12 cellular contexts compared by ENCODE assay signal in the genomic region with DNA sequence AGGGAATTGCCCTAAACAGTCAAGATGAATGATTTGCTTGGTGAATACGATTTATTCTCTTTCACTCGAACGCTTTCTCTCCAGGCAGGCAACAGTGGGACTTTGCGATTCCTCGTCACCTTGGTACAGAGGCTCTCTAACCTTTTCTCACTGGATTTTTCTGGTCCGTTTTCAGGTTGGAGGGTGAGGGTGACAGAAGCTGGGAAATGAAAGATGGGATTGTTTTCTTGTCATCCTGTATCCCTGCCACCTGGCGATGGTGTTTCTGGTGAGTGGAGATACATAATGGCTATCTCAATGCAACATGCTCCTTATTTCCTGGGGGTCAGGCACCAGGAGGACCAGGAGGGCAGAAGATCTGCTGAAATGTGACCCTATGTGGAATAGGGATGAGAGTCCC.
A peak's percentile ranks its signal among the peaks of the same experiment; 100 is the strongest.
DNase-seq lines count a peak whose midpoint lies in the region; ATAC-seq and TF ChIP-seq lines count a peak whose summit lies in the region.
"Had no signal": no experiment of that assay in that cellular context is flagged by ENCODE, and none has a peak within 500 bp of the region (broad histone marks: within the 10 kb centered on the region; RNA-seq: fewer than 3 reads in every experiment).

No MANE protein-coding gene starts in this region.

- DNase-seq in activated CD4-positive, alpha-beta T cell treated with anti-CD3 and anti-CD28 coated beads, Interleukin-2, amount 10 ng/mL, durations not matched to agents 24 days and 14 days = no peak
- no peak for DNase-seq in activated CD4-positive, alpha-beta T cell treated with anti-CD3 and anti-CD28 coated beads, Interleukin-2, amount 50 U/mL, for 48 hours
- DNase-seq in central memory CD8-positive, alpha-beta T cell (ENCODE audit: low spot score in 2 of 2) = no peak
- no peak for DNase-seq in nephron progenitor cell
- no peak for DNase-seq in natural killer cell
- DNase-seq in mesothelial cell of epicardium (ENCODE audit: low spot score in 2 of 2, unreplicated experiment in 2 of 2) = no peak
- no peak for DNase-seq in NCI-H2081 (lab: John Stamatoyannopoulos, UW)
- DNase-seq: ACHN; BE2C; C1 segment of cervical spinal cord; CD4-positive, CD25-positive, alpha-beta regulatory T cell; H9 had no signal

- H3K4me3 Mint-ChIP-seq in activated CD4-positive, alpha-beta T cell treated with anti-CD3 and anti-CD28 coated beads, Interleukin-2, amount 10 ng/mL, durations not matched to agents 24 days and 14 days = no peak overlapping the region
- H3K4me3 Mint-ChIP-seq in central memory CD8-positive, alpha-beta T cell = no peak overlapping the region
- no peak overlapping the region for H3K4me3 Mint-ChIP-seq in nephron progenitor cell
- H3K4me3 Mint-ChIP-seq in natural killer cell = no peak overlapping the region
- H3K4me3 Mint-ChIP-seq in mesothelial cell of epicardium = no peak overlapping the region
- H3K4me3 Mint-ChIP-seq: CD4-positive, CD25-positive, alpha-beta regulatory T cell; H9 had no signal

- no peak for TF ChIP-seq CTCF in nephron progenitor cell (IDR thresholded peaks at IDR 0.05)
- TF ChIP-seq CTCF in natural killer cell (IDR thresholded peaks at IDR 0.05) = no peak
- no peak for TF ChIP-seq CTCF in mesothelial cell of epicardium (IDR thresholded peaks at IDR 0.05; ENCODE audit: unreplicated experiment)

- H3K27me3 Mint-ChIP-seq in activated CD4-positive, alpha-beta T cell treated with anti-CD3 and anti-CD28 coated beads, Interleukin-2, amount 10 ng/mL, durations not matched to agents 24 days and 14 days = peaks cover 13% of the 10 kb centered on the region
- H3K27me3 Mint-ChIP-seq in central memory CD8-positive, alpha-beta T cell = no peaks in the 10 kb centered on the region
- H3K27me3 Mint-ChIP-seq in nephron progenitor cell (ENCODE audit: low read depth, poor library complexity) (peaks cover 11% of the 10 kb centered on the region), natural killer cell (ENCODE audit: low read depth in 2 of 2) (peaks cover 0 to 11% of the 10 kb centered on the region in 2 donors), mesothelial cell of epicardium (ENCODE audit: low read depth) (no peaks in the 10 kb centered on the region)
- H3K27me3 Mint-ChIP-seq: CD4-positive, CD25-positive, alpha-beta regulatory T cell had no signal

- no peaks in the 10 kb centered on the region for H3K36me3 Mint-ChIP-seq in activated CD4-positive, alpha-beta T cell treated with anti-CD3 and anti-CD28 coated beads, Interleukin-2, amount 10 ng/mL, durations not matched to agents 24 days and 14 days (ENCODE audit: low read depth)
- peaks cover 2% of the 10 kb centered on the region for H3K36me3 Mint-ChIP-seq in central memory CD8-positive, alpha-beta T cell (ENCODE audit: insufficient read depth)
- no peaks in the 10 kb centered on the region for H3K36me3 Mint-ChIP-seq in nephron progenitor cell (ENCODE audit: low read depth)
- H3K36me3 Mint-ChIP-seq in natural killer cell = no peaks in the 10 kb centered on the region
- no peaks in the 10 kb centered on the region for H3K36me3 Mint-ChIP-seq in mesothelial cell of epicardium
- H3K36me3 Mint-ChIP-seq: CD4-positive, CD25-positive, alpha-beta regulatory T cell had no signal

- peaks cover 14% of the 10 kb centered on the region for H3K4me1 Mint-ChIP-seq in activated CD4-positive, alpha-beta T cell treated with anti-CD3 and anti-CD28 coated beads, Interleukin-2, amount 10 ng/mL, durations not matched to agents 24 days and 14 days
- H3K4me1 Mint-ChIP-seq in central memory CD8-positive, alpha-beta T cell = peaks cover 38% of the 10 kb centered on the region
- peaks cover 19% of the 10 kb centered on the region for H3K4me1 Mint-ChIP-seq in nephron progenitor cell
- peaks cover 21 to 26% of the 10 kb centered on the region in 2 donors for H3K4me1 Mint-ChIP-seq in natural killer cell
- H3K4me1 Mint-ChIP-seq in mesothelial cell of epicardium = peaks cover 1% of the 10 kb centered on the region

- H3K27ac Mint-ChIP-seq in activated CD4-positive, alpha-beta T cell treated with anti-CD3 and anti-CD28 coated beads, Interleukin-2, amount 10 ng/mL, durations not matched to agents 24 days and 14 days = peak overlapping the region; percentile 28
- H3K27ac Mint-ChIP-seq in central memory CD8-positive, alpha-beta T cell (ENCODE audit: low read depth) = peak overlapping the region; percentile 67
- H3K27ac Mint-ChIP-seq in nephron progenitor cell (peak overlapping the region; percentile 46), natural killer cell (peak overlapping the region in 1 of 2 donors; percentile 26), mesothelial cell of epicardium (no peak overlapping the region)
- H3K27ac Mint-ChIP-seq: H9 had no signal

- ATAC-seq in central memory CD8-positive, alpha-beta T cell (replicated peaks; ENCODE audit: extremely low read depth, poor library complexity, severe bottlenecking) = no peak
- no peak for ATAC-seq in natural killer cell

- peaks cover 4% of the 10 kb centered on the region for H3K9me3 Mint-ChIP-seq in activated CD4-positive, alpha-beta T cell treated with anti-CD3 and anti-CD28 coated beads, Interleukin-2, amount 10 ng/mL, durations not matched to agents 24 days and 14 days
- H3K9me3 Mint-ChIP-seq in central memory CD8-positive, alpha-beta T cell = no peaks in the 10 kb centered on the region
- H3K9me3 Mint-ChIP-seq in nephron progenitor cell (no peaks in the 10 kb centered on the region), natural killer cell (no peaks in the 10 kb centered on the region), mesothelial cell of epicardium (no peaks in the 10 kb centered on the region)

- intact Hi-C loops in activated CD4-positive, alpha-beta T cell treated with anti-CD3 and anti-CD28 coated beads, Interleukin-2, amount 10 ng/mL, durations not matched to agents 24 days and 14 days (cut with micrococcal nuclease) = loop anchor here (5.0 kb wide), 1 partner anchor 47 kb away; no protein-coding TSS in a partner anchor
- intact Hi-C loops in natural killer cell (cut with micrococcal nuclease) = loop anchor here (5.0 kb wide), 1 partner anchor 292 kb away; no protein-coding TSS in a partner anchor
